9 cellular contexts compared by ENCODE assay signal in the genomic region with DNA sequence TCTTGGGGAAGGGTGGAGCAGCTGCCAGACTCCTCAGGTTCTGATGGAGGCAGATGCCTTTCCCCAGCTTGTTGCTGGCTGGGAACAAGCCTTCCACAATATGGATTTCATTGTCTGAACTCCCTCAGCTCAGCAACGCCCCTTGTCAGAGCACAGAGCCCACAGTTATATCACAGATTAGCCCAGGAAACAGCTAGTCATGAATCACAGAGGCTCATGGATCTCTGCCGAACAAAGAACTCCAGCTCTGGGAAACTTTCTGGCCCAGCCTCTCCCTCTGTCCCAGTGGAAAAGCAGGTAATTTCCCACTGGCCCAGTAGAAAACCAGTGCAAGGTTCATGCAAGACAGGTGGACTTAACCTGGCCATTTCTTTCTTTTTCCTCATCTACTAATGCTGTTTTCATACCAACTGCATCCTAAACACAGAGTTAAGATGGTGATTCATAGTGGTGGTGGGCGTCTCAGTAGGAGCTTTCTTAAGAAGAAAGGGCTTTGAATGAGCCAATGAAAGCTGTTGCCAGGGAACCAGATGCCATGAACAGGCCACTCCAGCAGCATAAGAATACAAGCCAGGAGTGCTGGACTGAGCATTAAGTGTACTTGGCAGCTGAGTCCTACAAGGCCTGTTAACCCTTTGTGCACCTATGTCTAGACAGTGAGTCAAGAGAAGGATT. TPM values are rescaled to one million over a fixed set of nuclear protein-coding genes. Genes with fewer than 3 reads are reported as not detected.
DNase-seq lines count a peak whose midpoint lies in the region; ATAC-seq and TF ChIP-seq lines count a peak whose summit lies in the region.
"Had no signal": no experiment of that assay in that cellular context is flagged by ENCODE, and none has a peak within 500 bp of the region (broad histone marks: within the 10 kb centered on the region; RNA-seq: fewer than 3 reads in every experiment).

No MANE protein-coding gene starts in this region.

- TF ChIP-seq CTCF in activated CD8-positive, alpha-beta T cell treated with anti-CD3 and anti-CD28 coated beads for 36 hours (IDR thresholded peaks at IDR 0.05) = no peak
- TF ChIP-seq CTCF in thoracic aorta (IDR thresholded peaks at IDR 0.05) = no peak

- H3K4me1 ChIP-seq in iPS-20b (ENCODE audit: insufficient read depth, low read length) (peaks cover 15% of the 10 kb centered on the region; the same call in 1 of the 2 replicates), thoracic aorta (ENCODE audit: control insufficient read depth in 1 of 2, low read depth in 2 of 2) (peaks cover 0 to 17% of the 10 kb centered on the region in 2 donors)

- H3K4me1 Mint-ChIP-seq in activated CD8-positive, alpha-beta T cell treated with anti-CD3 and anti-CD28 coated beads for 36 hours (ENCODE audit: low read depth) = peaks cover 2% of the 10 kb centered on the region
- H3K4me1 Mint-ChIP-seq in activated CD8-positive, alpha-beta T cell treated with anti-CD3 and anti-CD28 coated beads, Interleukin-2, amount 10 ng/mL, durations not matched to agents 7 days and 5 days (ENCODE audit: low read depth) = no peaks in the 10 kb centered on the region
- H3K4me1 Mint-ChIP-seq: central memory CD8-positive, alpha-beta T cell had no signal

- no peaks in the 10 kb centered on the region for H3K36me3 ChIP-seq in iPS-20b (ENCODE audit: insufficient read depth, low read depth, low read length)
- H3K36me3 ChIP-seq in thoracic aorta = no peaks in the 10 kb centered on the region

- H3K4me3 ChIP-seq in iPS-20b (ENCODE audit: low read length) (peak overlapping the region; percentile 46; the same call in 1 of the 2 replicates), thoracic aorta (no peak overlapping the region)

- no peak overlapping the region for H3K27ac Mint-ChIP-seq in activated CD8-positive, alpha-beta T cell treated with anti-CD3 and anti-CD28 coated beads for 36 hours
- no peak overlapping the region for H3K27ac Mint-ChIP-seq in activated CD8-positive, alpha-beta T cell treated with anti-CD3 and anti-CD28 coated beads, Interleukin-2, amount 10 ng/mL, durations not matched to agents 7 days and 5 days

- H3K36me3 Mint-ChIP-seq in activated CD8-positive, alpha-beta T cell treated with anti-CD3 and anti-CD28 coated beads for 36 hours (ENCODE audit: low read depth) = no peaks in the 10 kb centered on the region
- no peaks in the 10 kb centered on the region for H3K36me3 Mint-ChIP-seq in activated CD8-positive, alpha-beta T cell treated with anti-CD3 and anti-CD28 coated beads, Interleukin-2, amount 10 ng/mL, durations not matched to agents 7 days and 5 days (ENCODE audit: low read depth)

- CTCF ChIA-PET in activated CD8-positive, alpha-beta T cell treated with anti-CD3 and anti-CD28 coated beads for 36 hours (lab: Charles Lee) = interaction anchor here (0.6 to 1.3 kb wide), 4 partner anchors 8 to 611 kb away, joined by 3 to 5 read pairs (median 3); partner anchors contain the start of gene KIAA2012
- CTCF ChIA-PET in activated CD8-positive, alpha-beta T cell treated with anti-CD3 and anti-CD28 coated beads, Interleukin-2, amount 10 ng/mL, durations not matched to agents 7 days and 5 days (lab: Charles Lee) = no interaction called here

- peak; percentile 76 for ATAC-seq in activated CD8-positive, alpha-beta T cell treated with anti-CD3 and anti-CD28 coated beads for 36 hours
- no peak for ATAC-seq in activated CD8-positive, alpha-beta T cell treated with anti-CD3 and anti-CD28 coated beads, Interleukin-2, amount 10 ng/mL, durations not matched to agents 7 days and 5 days
- peak; percentile 28 for ATAC-seq in thoracic aorta (ENCODE audit: insufficient number of reproducible peaks, low FRiP score, low read depth)

- POLR2A ChIA-PET in activated CD8-positive, alpha-beta T cell treated with anti-CD3 and anti-CD28 coated beads for 36 hours (lab: Charles Lee) = interaction anchor here (0.6 to 0.7 kb wide), 2 partner anchors 170 to 267 kb away, joined by 3 to 4 read pairs; no protein-coding TSS in a partner anchor
- POLR2A ChIA-PET in activated CD8-positive, alpha-beta T cell treated with anti-CD3 and anti-CD28 coated beads, Interleukin-2, amount 10 ng/mL, durations not matched to agents 7 days and 5 days (lab: Charles Lee) = no interaction called here

- DNase-seq in activated CD8-positive, alpha-beta T cell treated with anti-CD3 and anti-CD28 coated beads for 36 hours = peak; percentile 38
- DNase-seq in activated CD8-positive, alpha-beta T cell treated with anti-CD3 and anti-CD28 coated beads, Interleukin-2, amount 10 ng/mL, durations not matched to agents 7 days and 5 days = no peak
- DNase-seq in amniotic stem cell (lab: John Stamatoyannopoulos, UW) (peak; percentile 39), thoracic aorta (ENCODE audit: low spot score) (peak; percentile 19), NCI-H1694 (lab: John Stamatoyannopoulos, UW) (no peak), NCI-H774 (lab: John Stamatoyannopoulos, UW) (no peak)
- no peak for DNase-seq in stimulated activated naive CD4-positive, alpha-beta T cell (lab: John Stamatoyannopoulos, UW)

- H3K27ac ChIP-seq in iPS-20b (ENCODE audit: low read length) (peak overlapping the region; percentile 80), thoracic aorta (peak overlapping the region in 1 of 2 donors; percentile 56)

- no peak overlapping the region for H3K4me3 Mint-ChIP-seq in activated CD8-positive, alpha-beta T cell treated with anti-CD3 and anti-CD28 coated beads for 36 hours
- no peak overlapping the region for H3K4me3 Mint-ChIP-seq in activated CD8-positive, alpha-beta T cell treated with anti-CD3 and anti-CD28 coated beads, Interleukin-2, amount 10 ng/mL, durations not matched to agents 7 days and 5 days
- H3K4me3 Mint-ChIP-seq: central memory CD8-positive, alpha-beta T cell had no signal

- H3K9me3 Mint-ChIP-seq in activated CD8-positive, alpha-beta T cell treated with anti-CD3 and anti-CD28 coated beads for 36 hours = no peaks in the 10 kb centered on the region
- H3K9me3 Mint-ChIP-seq in activated CD8-positive, alpha-beta T cell treated with anti-CD3 and anti-CD28 coated beads, Interleukin-2, amount 10 ng/mL, durations not matched to agents 7 days and 5 days (ENCODE audit: insufficient read depth) = no peaks in the 10 kb centered on the region
- H3K9me3 Mint-ChIP-seq: central memory CD8-positive, alpha-beta T cell had no signal

- H3K27me3 ChIP-seq in iPS-20b (ENCODE audit: insufficient read depth, low read length) (no peaks in the 10 kb centered on the region), thoracic aorta (replicated peaks; ENCODE audit: insufficient read depth) (no peaks in the 10 kb centered on the region)

- intact Hi-C loops in activated CD8-positive, alpha-beta T cell treated with anti-CD3 and anti-CD28 coated beads for 36 hours (cut with micrococcal nuclease) = no loop called here

- peak overlapping the region; percentile 69; the same call in 1 of the 2 replicates for H3K9ac ChIP-seq in iPS-20b (ENCODE audit: low read depth, low read length)

- peaks cover 5% of the 10 kb centered on the region for H3K27me3 Mint-ChIP-seq in activated CD8-positive, alpha-beta T cell treated with anti-CD3 and anti-CD28 coated beads for 36 hours
- peaks cover 6% of the 10 kb centered on the region for H3K27me3 Mint-ChIP-seq in activated CD8-positive, alpha-beta T cell treated with anti-CD3 and anti-CD28 coated beads, Interleukin-2, amount 10 ng/mL, durations not matched to agents 7 days and 5 days (ENCODE audit: low read depth)

- H3K9me3 ChIP-seq in iPS-20b (ENCODE audit: insufficient read depth, low read depth, low read length) = no peaks in the 10 kb centered on the region
- H3K9me3 ChIP-seq in thoracic aorta = no peaks in the 10 kb centered on the region

RNA-seq across cellular contexts. Expression of gene KIAA2012, which starts 8.7 kb away (rescaled TPM):
- not detected for total RNA-seq in activated CD8-positive, alpha-beta T cell treated with anti-CD3 and anti-CD28 coated beads for 36 hours
- total RNA-seq in activated CD8-positive, alpha-beta T cell treated with anti-CD3 and anti-CD28 coated beads, Interleukin-2, amount 10 ng/mL, durations not matched to agents 7 days and 5 days = not detected
- total RNA-seq in thoracic aorta = not detected

RNA-seq across cellular contexts. Expression of gene FZD7, which starts 30.7 kb away (rescaled TPM):
- total RNA-seq in activated CD8-positive, alpha-beta T cell treated with anti-CD3 and anti-CD28 coated beads for 36 hours = under 1 TPM; 0.65 to 0.70 TPM
- under 1 TPM in 1 of 2 experiments, not detected in 1; 0.08 TPM for total RNA-seq in activated CD8-positive, alpha-beta T cell treated with anti-CD3 and anti-CD28 coated beads, Interleukin-2, amount 10 ng/mL, durations not matched to agents 7 days and 5 days
- total RNA-seq in thoracic aorta = 10 to 100 TPM; 14.0 to 14.4 TPM

Comparison
In these comparisons a context has a peak if more than half of its experiments do, and no peak if none do; other contexts are left out.
1. DNase-seq: peak in activated CD8-positive, alpha-beta T cell treated with anti-CD3 and anti-CD28 coated beads for 36 hours (single experiment), amniotic stem cell (single experiment) and thoracic aorta (single experiment); none in activated CD8-positive, alpha-beta T cell treated with anti-CD3 and anti-CD28 coated beads, Interleukin-2, amount 10 ng/mL, durations not matched to agents 7 days and 5 days (single experiment), NCI-H1694 (single experiment), NCI-H774 (single experiment) and stimulated activated naive CD4-positive, alpha-beta T cell (0 of 6).
2. RNA of gene FZD7, which starts 30.7 kb away (total RNA-seq): 14.0 to 14.4 TPM in thoracic aorta; 0.65 to 0.70 TPM in activated CD8-positive, alpha-beta T cell treated with anti-CD3 and anti-CD28 coated beads for 36 hours and 0.08 TPM in activated CD8-positive, alpha-beta T cell treated with anti-CD3 and anti-CD28 coated beads, Interleukin-2, amount 10 ng/mL, durations not matched to agents 7 days and 5 days; every median in the first group is over 4 times any median in the second.